Comparison of ENCODE assay signal across 20 cellular contexts in the genomic region with DNA sequence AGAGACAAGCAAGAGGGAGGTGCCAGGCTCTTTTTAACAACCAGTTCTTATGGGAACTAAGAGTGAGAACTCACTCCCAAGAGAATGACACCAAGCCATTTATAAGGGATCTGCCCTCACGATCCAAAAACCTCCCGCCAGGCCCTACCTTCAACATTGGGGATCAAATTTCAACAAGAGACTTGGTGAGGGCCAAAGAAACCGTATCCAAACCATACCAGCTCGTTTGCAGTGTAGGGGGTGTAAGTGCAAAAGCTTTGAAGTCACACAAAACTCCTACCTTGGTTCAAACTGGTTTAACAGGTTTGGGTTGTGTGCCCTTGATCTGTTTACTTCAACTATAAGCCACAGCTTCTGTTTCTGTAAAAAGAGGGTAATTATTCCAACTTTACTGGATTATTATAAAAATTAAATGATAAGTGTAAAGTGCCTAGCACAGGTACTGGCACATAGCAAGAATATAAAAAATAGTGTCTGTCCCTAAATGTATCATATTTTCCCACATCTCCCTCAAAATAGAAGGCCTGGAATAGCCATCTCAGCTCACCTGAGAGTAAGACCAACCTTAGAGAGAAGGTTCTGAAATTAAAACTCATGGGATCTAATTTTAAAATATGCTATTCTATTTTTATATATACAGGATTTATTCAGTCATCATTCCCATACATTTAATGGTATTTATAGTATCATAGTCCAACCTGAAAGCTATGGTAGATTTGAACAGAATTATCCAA. TPM values are rescaled to one million over a fixed set of nuclear protein-coding genes. Genes with fewer than 3 reads are reported as not detected.
A peak's percentile ranks its signal among the peaks of the same experiment; 100 is the strongest.
DNase-seq lines count a peak whose midpoint lies in the region; ATAC-seq and TF ChIP-seq lines count a peak whose summit lies in the region.
"Had no signal": no experiment of that assay in that cellular context is flagged by ENCODE, and none has a peak within 500 bp of the region (broad histone marks: within the 10 kb centered on the region; RNA-seq: fewer than 3 reads in every experiment).

No MANE protein-coding gene starts in this region.

- dilution Hi-C loops in mammary epithelial cell (cut with HindIII; ENCODE audit: low sequenced_read_pairs): no loop called here

- DNase-seq in mammary epithelial cell (peak; percentile 11), left lung (no peak), omental fat pad (ENCODE audit: low spot score) (no peak), posterior vena cava (ENCODE audit: low spot score) (no peak), dedifferentiated amniotic fluid mesenchymal stem cell (ENCODE audit: extremely low spot score) (no peak)
- DNase-seq: activated CD4-positive, alpha-beta T cell treated with anti-CD3 and anti-CD28 coated beads for 36 hours; BE2C; glutamatergic neuron; immature natural killer cell; NCI-H1694 treated with DMSO at 0.1 percent for 48 hours; NCI-H446 treated with DMSO at 0.1 percent for 48 hours; retina; stimulated activated CD4-positive, alpha-beta T cell treated with anti-CD3 and anti-CD28 coated beads, Interleukin-4, amount 100 ng/mL, for 24 hours; stimulated activated naive CD8-positive, alpha-beta T cell treated with anti-CD3 and anti-CD28 coated beads, Interleukin-15, amount 100 ng/mL, for 72 hours; SW 1271 had no signal

- CTCF ChIA-PET in mammary epithelial cell (lab: Charles Lee; ENCODE audit: low non-redundant PET): no interaction called here

- H2AFZ ChIP-seq in mammary epithelial cell (ENCODE audit: low read depth, low read length): no peak overlapping the region

- TF ChIP-seq EP300 in Ishikawa (IDR thresholded peaks at IDR 0.05; ENCODE audit: borderline replicate concordance): peak; percentile 55

- H3K27me3 ChIP-seq in mammary epithelial cell (ENCODE audit: insufficient read depth, low read length): no peaks in the 10 kb centered on the region
- H3K27me3 ChIP-seq in left lung: no peaks in the 10 kb centered on the region
- H3K27me3 ChIP-seq: BE2C had no signal

- no peak overlapping the region for H3K4me2 ChIP-seq in mammary epithelial cell (ENCODE audit: insufficient read depth, low read depth, low read length)
- H3K4me2 ChIP-seq: A549 had no signal

- ATAC-seq in left lung: peak; percentile 84
- no peak for ATAC-seq in omental fat pad (ENCODE audit: low FRiP score)
- no peak for ATAC-seq in HG03565 (IDR thresholded peaks at IDR 0.05; ENCODE audit: unreplicated experiment)
- ATAC-seq: A549; activated CD4-positive, alpha-beta T cell treated with anti-CD3 and anti-CD28 coated beads for 36 hours; Right ventricle myocardium inferior; stimulated activated naive CD8-positive, alpha-beta T cell treated with anti-CD3 and anti-CD28 coated beads, Interleukin-15, amount 100 ng/mL, for 72 hours had no signal

- no peaks in the 10 kb centered on the region for H3K79me2 ChIP-seq in mammary epithelial cell (ENCODE audit: insufficient read depth, low read length)

- TF ChIP-seq CTCF in C4-2B (conservative IDR thresholded peaks at IDR 0.05) (no peak), mammary epithelial cell (conservative IDR thresholded peaks at IDR 0.05 in 1 of 2, IDR thresholded peaks at IDR 0.05 in 1 of 2; ENCODE audit: extremely low read depth in 1 of 2, insufficient read depth in 1 of 2, low read depth in 1 of 2, low read length in 2 of 2) (no peak), left lung (IDR thresholded peaks at IDR 0.05) (no peak), omental fat pad (IDR thresholded peaks at IDR 0.05) (no peak)

- no peak overlapping the region for H3K9ac ChIP-seq in mammary epithelial cell (ENCODE audit: insufficient read depth, low read length)

- intact Hi-C loops in mammary epithelial cell (cut with micrococcal nuclease) (no loop called here), left lung (cut with DNase I) (no loop called here), posterior vena cava (cut with DNase I) (no loop called here)

- 51% methylated on average over 4 of the region's 4 CpGs for WGBS in mammary epithelial cell (ENCODE audit: low coverage, missing lambda C conversion rate)

- in situ Hi-C loops in mammary epithelial cell (cut with MboI; ENCODE audit: low sequenced_read_pairs in 2 of 2): no loop called here

- H3K27ac ChIP-seq in C4-2B (peak overlapping the region; percentile 13; the same call in 1 of the 2 replicates), mammary epithelial cell (ENCODE audit: insufficient read depth, low read depth, low read length) (no peak overlapping the region), left lung (no peak overlapping the region)
- H3K27ac ChIP-seq: A549 had no signal

- no peaks in the 10 kb centered on the region for H3K4me1 ChIP-seq in mammary epithelial cell (ENCODE audit: insufficient read depth, low read length)
- H3K4me1 ChIP-seq in left lung: no peaks in the 10 kb centered on the region
- H3K4me1 ChIP-seq: A549, BE2C had no signal

- TF ChIP-seq RAD21 in Ishikawa (IDR thresholded peaks at IDR 0.05; ENCODE audit: low read depth): peak; percentile 22; the same call in 1 of the 2 replicates

- no peaks in the 10 kb centered on the region for H4K20me1 ChIP-seq in mammary epithelial cell (ENCODE audit: insufficient read depth, low read length)

- BruUV-seq in mammary epithelial cell (replicated peaks; lab: Mats Ljungman, UMichigan): no TSS peak

- H3K4me3 ChIP-seq in mammary epithelial cell (replicated peaks in 1 of 3; ENCODE audit: insufficient read depth in 1 of 3, low read depth in 2 of 3, low read length in 3 of 3): no peak overlapping the region
- H3K4me3 ChIP-seq in left lung: no peak overlapping the region
- H3K4me3 ChIP-seq: A549 had no signal

- no peaks in the 10 kb centered on the region for H3K36me3 ChIP-seq in mammary epithelial cell (ENCODE audit: insufficient read depth, low read length)
- no peaks in the 10 kb centered on the region for H3K36me3 ChIP-seq in left lung
- H3K36me3 ChIP-seq: BE2C had no signal

- H3K9me3 ChIP-seq in mammary epithelial cell (replicated peaks; ENCODE audit: insufficient read depth, low read length): no peaks in the 10 kb centered on the region
- H3K9me3 ChIP-seq in left lung: peaks cover 0 to 4% of the 10 kb centered on the region in 2 donors
- H3K9me3 ChIP-seq: A549, BE2C had no signal

TF ChIP-seq in Ishikawa, 13 proteins besides CTCF, POLR2A, EP300 and RAD21:
- TF ChIP-seq, protein P1, sequence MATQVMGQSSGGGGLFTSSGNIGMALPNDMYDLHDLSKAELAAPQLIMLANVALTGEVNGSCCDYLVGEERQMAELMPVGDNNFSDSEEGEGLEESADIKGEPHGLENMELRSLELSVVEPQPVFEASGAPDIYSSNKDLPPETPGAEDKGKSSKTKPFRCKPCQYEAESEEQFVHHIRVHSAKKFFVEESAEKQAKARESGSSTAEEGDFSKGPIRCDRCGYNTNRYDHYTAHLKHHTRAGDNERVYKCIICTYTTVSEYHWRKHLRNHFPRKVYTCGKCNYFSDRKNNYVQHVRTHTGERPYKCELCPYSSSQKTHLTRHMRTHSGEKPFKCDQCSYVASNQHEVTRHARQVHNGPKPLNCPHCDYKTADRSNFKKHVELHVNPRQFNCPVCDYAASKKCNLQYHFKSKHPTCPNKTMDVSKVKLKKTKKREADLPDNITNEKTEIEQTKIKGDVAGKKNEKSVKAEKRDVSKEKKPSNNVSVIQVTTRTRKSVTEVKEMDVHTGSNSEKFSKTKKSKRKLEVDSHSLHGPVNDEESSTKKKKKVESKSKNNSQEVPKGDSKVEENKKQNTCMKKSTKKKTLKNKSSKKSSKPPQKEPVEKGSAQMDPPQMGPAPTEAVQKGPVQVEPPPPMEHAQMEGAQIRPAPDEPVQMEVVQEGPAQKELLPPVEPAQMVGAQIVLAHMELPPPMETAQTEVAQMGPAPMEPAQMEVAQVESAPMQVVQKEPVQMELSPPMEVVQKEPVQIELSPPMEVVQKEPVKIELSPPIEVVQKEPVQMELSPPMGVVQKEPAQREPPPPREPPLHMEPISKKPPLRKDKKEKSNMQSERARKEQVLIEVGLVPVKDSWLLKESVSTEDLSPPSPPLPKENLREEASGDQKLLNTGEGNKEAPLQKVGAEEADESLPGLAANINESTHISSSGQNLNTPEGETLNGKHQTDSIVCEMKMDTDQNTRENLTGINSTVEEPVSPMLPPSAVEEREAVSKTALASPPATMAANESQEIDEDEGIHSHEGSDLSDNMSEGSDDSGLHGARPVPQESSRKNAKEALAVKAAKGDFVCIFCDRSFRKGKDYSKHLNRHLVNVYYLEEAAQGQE (IDR thresholded peaks at IDR 0.05; ENCODE audit: low read depth): no peak
- no peak for TF ChIP-seq TAF1 (IDR thresholded peaks at IDR 0.05; ENCODE audit: low read depth)
- TF ChIP-seq, protein P2, sequence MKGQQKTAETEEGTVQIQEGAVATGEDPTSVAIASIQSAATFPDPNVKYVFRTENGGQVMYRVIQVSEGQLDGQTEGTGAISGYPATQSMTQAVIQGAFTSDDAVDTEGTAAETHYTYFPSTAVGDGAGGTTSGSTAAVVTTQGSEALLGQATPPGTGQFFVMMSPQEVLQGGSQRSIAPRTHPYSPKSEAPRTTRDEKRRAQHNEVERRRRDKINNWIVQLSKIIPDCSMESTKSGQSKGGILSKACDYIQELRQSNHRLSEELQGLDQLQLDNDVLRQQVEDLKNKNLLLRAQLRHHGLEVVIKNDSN (IDR thresholded peaks at IDR 0.05): 0 out of 2 replicates have a peak, but pooled peaks have one; percentile 6
- TF ChIP-seq YY1 (IDR thresholded peaks at IDR 0.05; ENCODE audit: low read depth): no peak
- peak; percentile 54; the same call in 1 of the 2 replicates for TF ChIP-seq TCF12 (IDR thresholded peaks at IDR 0.05; ENCODE audit: low read depth)
- TF ChIP-seq, protein P3, sequence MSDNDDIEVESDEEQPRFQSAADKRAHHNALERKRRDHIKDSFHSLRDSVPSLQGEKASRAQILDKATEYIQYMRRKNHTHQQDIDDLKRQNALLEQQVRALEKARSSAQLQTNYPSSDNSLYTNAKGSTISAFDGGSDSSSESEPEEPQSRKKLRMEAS (IDR thresholded peaks at IDR 0.05): peak; percentile 44; the same call in 1 of the 2 replicates
- peak; percentile 56; the same call in 1 of the 2 replicates for TF ChIP-seq FOXM1 (IDR thresholded peaks at IDR 0.05; ENCODE audit: borderline replicate concordance, low read depth)
- TF ChIP-seq TEAD4 (IDR thresholded peaks at IDR 0.05): peak; percentile 23; the same call in 1 of the 2 replicates
- peak; percentile 41; the same call in 1 of the 2 replicates for TF ChIP-seq NFIC (IDR thresholded peaks at IDR 0.05)
- TF ChIP-seq CEBPB (IDR thresholded peaks at IDR 0.05): no peak

RNA-seq across cellular contexts. Expression of a gene that starts 7.0 kb away (rescaled TPM):
- 10 to 100 TPM; 43.0 to 54.2 TPM for total RNA-seq in mammary epithelial cell
- 14.4 TPM for polyA plus RNA-seq in mammary epithelial cell
- 42.8 TPM for polyA minus RNA-seq in mammary epithelial cell
- total RNA-seq in left lung: 10 to 100 TPM; 47.5 to 51.9 TPM
- 10 to 100 TPM; 46.5 to 63.8 (median 59.0) TPM for total RNA-seq in omental fat pad
- total RNA-seq in posterior vena cava: 10 to 100 TPM; 44.2 to 48.6 TPM
